Comparison of ENCODE assay signal across 8 cellular contexts in the genomic region with DNA sequence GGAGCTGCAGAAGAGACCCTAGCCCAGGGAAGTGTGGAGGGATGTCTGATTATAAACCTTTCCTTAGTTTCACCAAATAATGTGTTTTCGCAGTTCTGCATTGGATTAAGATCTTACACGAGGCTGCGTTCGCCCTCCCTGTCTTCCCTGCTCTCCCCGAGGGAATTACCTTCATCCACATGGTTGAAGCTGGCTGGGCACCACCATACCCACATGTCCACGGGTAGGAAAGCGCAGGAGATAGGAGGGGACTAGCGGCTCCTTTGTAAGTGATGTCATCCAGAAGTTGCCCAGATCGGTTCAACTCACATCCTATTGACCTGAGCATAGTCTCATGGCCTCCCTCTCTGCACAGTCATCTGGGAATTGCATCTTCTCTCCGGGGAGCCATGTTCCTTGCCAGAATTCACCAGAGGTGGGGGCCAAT. TPM values are rescaled to one million over a fixed set of nuclear protein-coding genes. Genes with fewer than 3 reads are reported as not detected.
DNase-seq lines count a peak whose midpoint lies in the region; ATAC-seq and TF ChIP-seq lines count a peak whose summit lies in the region.

No MANE protein-coding gene starts in this region.

- H3K27ac Mint-ChIP-seq in activated naive CD8-positive, alpha-beta T cell treated with anti-CD3 and anti-CD28 coated beads for 36 hours = peak overlapping the region; percentile 59

- H3K27ac ChIP-seq in hepatocyte = peak overlapping the region; percentile 90

- DNase-seq in A172 (ENCODE audit: low spot score) (peak; percentile 79), ELR (ENCODE audit: low read depth) (peak; percentile 87), NCI-H2227 treated with DMSO at 0.1 percent for 48 hours (lab: John Stamatoyannopoulos, UW) (peak; percentile 26), hepatocyte (ENCODE audit: low spot score) (peak; percentile 46), retinal pigment epithelial cell (ENCODE audit: low read depth) (no peak)
- DNase-seq in activated naive CD8-positive, alpha-beta T cell treated with anti-CD3 and anti-CD28 coated beads for 36 hours = peak; percentile 4

- ATAC-seq in GM18870 (IDR thresholded peaks at IDR 0.05; ENCODE audit: unreplicated experiment) (no peak), HG03354 (IDR thresholded peaks at IDR 0.05; ENCODE audit: poor library complexity, severe bottlenecking, unreplicated experiment) (no peak)

- peak overlapping the region; percentile 84 for H3K4me3 ChIP-seq in hepatocyte
- peak overlapping the region; percentile 82 for H3K4me3 ChIP-seq in retinal pigment epithelial cell (ENCODE audit: low read length)

- H3K27me3 ChIP-seq in hepatocyte = no peaks in the 10 kb centered on the region

- peaks cover 38% of the 10 kb centered on the region for H3K4me1 Mint-ChIP-seq in activated naive CD8-positive, alpha-beta T cell treated with anti-CD3 and anti-CD28 coated beads for 36 hours

- peak overlapping the region; percentile 88 for H3K4me2 ChIP-seq in hepatocyte

- no peaks in the 10 kb centered on the region for H4K20me1 ChIP-seq in hepatocyte (ENCODE audit: insufficient read depth, poor library complexity, severe bottlenecking)

- H3K27me3 Mint-ChIP-seq in activated naive CD8-positive, alpha-beta T cell treated with anti-CD3 and anti-CD28 coated beads for 36 hours = no peaks in the 10 kb centered on the region

- WGBS in hepatocyte (ENCODE audit: low lambda C conversion rate, missing lambda C conversion rate) = 7% methylated on average over 10 of the region's 10 CpGs

- H3K9me3 Mint-ChIP-seq in activated naive CD8-positive, alpha-beta T cell treated with anti-CD3 and anti-CD28 coated beads for 36 hours = no peaks in the 10 kb centered on the region

- H3K9me3 ChIP-seq in hepatocyte (ENCODE audit: low read depth) = no peaks in the 10 kb centered on the region

- TF ChIP-seq CTCF in hepatocyte (IDR thresholded peaks at IDR 0.05; ENCODE audit: poor library complexity) (no peak), retinal pigment epithelial cell (conservative IDR thresholded peaks at IDR 0.05; ENCODE audit: low read depth, low read length) (no peak)

- no peaks in the 10 kb centered on the region for H3K9me2 ChIP-seq in hepatocyte (replicated peaks; ENCODE audit: insufficient read depth)

- H3K36me3 Mint-ChIP-seq in activated naive CD8-positive, alpha-beta T cell treated with anti-CD3 and anti-CD28 coated beads for 36 hours = peaks cover 22% of the 10 kb centered on the region

- H2AFZ ChIP-seq in hepatocyte = peak overlapping the region; percentile 96

- H3K36me3 ChIP-seq in hepatocyte (replicated peaks; ENCODE audit: insufficient read depth, low read depth) = no peaks in the 10 kb centered on the region

- peak overlapping the region; percentile 95 for H3K4me3 Mint-ChIP-seq in activated naive CD8-positive, alpha-beta T cell treated with anti-CD3 and anti-CD28 coated beads for 36 hours

- H3K4me1 ChIP-seq in hepatocyte (ENCODE audit: insufficient read depth) = peaks cover 8% of the 10 kb centered on the region

- H3K79me2 ChIP-seq in hepatocyte = peaks cover 43% of the 10 kb centered on the region

RNA-seq across cellular contexts. Expression of gene TTL, which starts 1.1 kb away (rescaled TPM):
- 62.1 and 75.3 TPM in 2 replicates for total RNA-seq in A172 (2014; rRNA removed; shearing (Covaris generic))
- 10 to 100 TPM; 32.8 to 33.9 TPM for total RNA-seq in activated naive CD8-positive, alpha-beta T cell treated with anti-CD3 and anti-CD28 coated beads for 36 hours
- 21.0 and 22.9 TPM in 2 replicates for total RNA-seq in hepatocyte
- polyA plus RNA-seq in hepatocyte = 8.5 and 16.9 TPM in 2 replicates

RNA-seq across cellular contexts. Expression of gene RGPD8, which starts 49.6 kb away (rescaled TPM):
- total RNA-seq in A172 (2014; rRNA removed; shearing (Covaris generic)) = 3.6 and 4.3 TPM in 2 replicates
- 10 to 100 TPM; 14.3 to 14.9 TPM for total RNA-seq in activated naive CD8-positive, alpha-beta T cell treated with anti-CD3 and anti-CD28 coated beads for 36 hours
- total RNA-seq in hepatocyte = 12.2 and 17.4 TPM in 2 replicates
- 1.0 and 1.1 TPM in 2 replicates for polyA plus RNA-seq in hepatocyte

RNA-seq across cellular contexts. Expression of gene POLR1B, which starts 59.2 kb away (rescaled TPM):
- 20.0 and 23.3 TPM in 2 replicates for total RNA-seq in A172 (2014; rRNA removed; shearing (Covaris generic))
- total RNA-seq in activated naive CD8-positive, alpha-beta T cell treated with anti-CD3 and anti-CD28 coated beads for 36 hours = 10 to 100 TPM; 71.2 to 80.8 TPM
- 16.4 and 17.5 TPM in 2 replicates for total RNA-seq in hepatocyte
- 7.7 and 9.7 TPM in 2 replicates for polyA plus RNA-seq in hepatocyte
